Comparison of ENCODE assay signal across 9 cellular contexts in genomic region chr2:216034065-216034464, GRCh38. TPM values are rescaled to one million over a fixed set of nuclear protein-coding genes. Genes with fewer than 3 reads are reported as not detected.
A peak's percentile ranks its signal among the peaks of the same experiment; 100 is the strongest.
DNase-seq lines count a peak whose midpoint lies in the region; ATAC-seq, FAIRE-seq and TF ChIP-seq lines count a peak whose summit lies in the region.
"Had no signal": no experiment of that assay in that cellular context is flagged by ENCODE, and none has a peak within 500 bp of the region (broad histone marks: within the 10 kb centered on the region; RNA-seq: fewer than 3 reads in every experiment).

No MANE protein-coding gene starts in this region.

- no peaks in the 10 kb centered on the region for H3K27me3 Mint-ChIP-seq in activated CD8-positive, alpha-beta T cell treated with anti-CD3 and anti-CD28 coated beads, Interleukin-2, amount 10 ng/mL, durations not matched to agents 7 days and 5 days (ENCODE audit: low read depth)

- H2BK15ac ChIP-seq in H1 (ENCODE audit: low read length), result no peak overlapping the region

- H4K91ac ChIP-seq in H1 (replicated peaks; ENCODE audit: insufficient read length, low read length), result no peak overlapping the region

- peak; percentile 70 to 90 (median 71) for TF ChIP-seq CTCF in H1 (IDR thresholded peaks at IDR 0.05; ENCODE audit: control extremely low read depth in 1 of 3, insufficient read depth in 1 of 3, low read depth in 1 of 3, low read length in 3 of 3)

- peak; percentile 13 for DNase-seq in NCI-H1092 treated with DMSO at 0.1 percent for 48 hours (lab: John Stamatoyannopoulos, UW)
- no peak for DNase-seq in NCI-H1092 (lab: John Stamatoyannopoulos, UW)
- DNase-seq in NCI-H69 (lab: John Stamatoyannopoulos, UW), result peak; percentile 52
- DNase-seq in activated CD8-positive, alpha-beta T cell treated with anti-CD3 and anti-CD28 coated beads, Interleukin-2, amount 10 ng/mL, durations not matched to agents 7 days and 5 days, result peak; percentile 88
- DNase-seq in H1 (ENCODE audit: low read depth in 1 of 2, low spot score in 2 of 2), result peak; percentile 56 to 97
- peak; percentile 71 for DNase-seq in myocyte (ENCODE audit: low read depth)
- peak; percentile 47 to 62 for DNase-seq in stimulated activated CD8-positive, alpha-beta memory T cell treated with anti-CD3 and anti-CD28 coated beads, Interleukin-7, amount 100 ng/mL, for 4 hours (ENCODE audit: low read depth in 2 of 2)

- peaks cover 0 to 5% (median 3%) of the 10 kb centered on the region in 4 experiments; a peak in 3 of 8 replicates for H3K36me3 ChIP-seq in H1 (ENCODE audit: control insufficient read depth in 2 of 4, insufficient read depth in 4 of 4, low read length in 3 of 4)
- H3K36me3 ChIP-seq: BLaER1 had no signal

- H3K18ac ChIP-seq in H1 (ENCODE audit: extremely low read depth, low read length), result no peak overlapping the region

- H4K8ac ChIP-seq in H1 (ENCODE audit: extremely low read depth, insufficient read depth, low read length), result no peak overlapping the region

- ATAC-seq in HG02981 (IDR thresholded peaks at IDR 0.05; ENCODE audit: unreplicated experiment), result peak; percentile 37
- ATAC-seq in activated CD8-positive, alpha-beta T cell treated with anti-CD3 and anti-CD28 coated beads, Interleukin-2, amount 10 ng/mL, durations not matched to agents 7 days and 5 days, result peak; percentile 82

- H3K27me3 ChIP-seq in H1 (replicated peaks in 1 of 4; ENCODE audit: control insufficient read depth in 3 of 4, extremely low read depth in 1 of 4, insufficient read depth in 3 of 4, low read length in 3 of 4), result no peaks in the 10 kb centered on the region
- H3K27me3 ChIP-seq: BLaER1 had no signal

- peak; percentile 77 for FAIRE-seq in H1 (lab: Jason Lieb, UNC)

- CTCF ChIA-PET in activated CD8-positive, alpha-beta T cell treated with anti-CD3 and anti-CD28 coated beads, Interleukin-2, amount 10 ng/mL, durations not matched to agents 7 days and 5 days (lab: Charles Lee), result interaction anchor here (0.6 to 7.0 kb wide), 24 partner anchors 9 to 153 kb away, joined by 3 to 138 read pairs (median 5); partner anchors contain the start of genes PECR, TMEM169 and XRCC5
- CTCF ChIA-PET in H1 (lab: Charles Lee; ENCODE audit: partially characterized antibody), result interaction anchor here (0.6 to 11.7 kb wide), 26 partner anchors 8 to 431 kb away, joined by 3 to 165 read pairs (median 6); partner anchors contain the start of genes PECR and TMEM169

- no peak overlapping the region for H2AFZ ChIP-seq in H1 (ENCODE audit: low read length)

- H3K4me1 Mint-ChIP-seq in activated CD8-positive, alpha-beta T cell treated with anti-CD3 and anti-CD28 coated beads, Interleukin-2, amount 10 ng/mL, durations not matched to agents 7 days and 5 days (ENCODE audit: low read depth), result peaks cover 30% of the 10 kb centered on the region

- TF ChIP-seq EP300 in H1 (IDR thresholded peaks at IDR 0.05; ENCODE audit: borderline replicate concordance in 1 of 2, low read depth in 2 of 2, low read length in 2 of 2), result no peak

- H2AK5ac ChIP-seq in H1 (ENCODE audit: low read depth, low read length), result no peak overlapping the region

- H4K5ac ChIP-seq in H1 (ENCODE audit: insufficient read length, low read depth, low read length), result no peak overlapping the region

- no peak overlapping the region for H2BK120ac ChIP-seq in H1 (replicated peaks; ENCODE audit: low read depth, low read length)

- H3K9me3 ChIP-seq in H1 (ENCODE audit: insufficient read depth in 2 of 2, low read depth in 1 of 2, low read length in 1 of 2), result no peaks in the 10 kb centered on the region
- H3K9me3 ChIP-seq: BLaER1 had no signal

- H3K9me3 Mint-ChIP-seq in activated CD8-positive, alpha-beta T cell treated with anti-CD3 and anti-CD28 coated beads, Interleukin-2, amount 10 ng/mL, durations not matched to agents 7 days and 5 days (ENCODE audit: insufficient read depth), result no peaks in the 10 kb centered on the region

- no peak overlapping the region for H2BK5ac ChIP-seq in H1 (ENCODE audit: low read depth, low read length)

- no peak overlapping the region for H3K14ac ChIP-seq in H1 (ENCODE audit: insufficient read length)

- H3K79me2 ChIP-seq in H1 (ENCODE audit: control insufficient read depth in 1 of 2, insufficient read depth in 2 of 2, low read length in 2 of 2), result no peaks in the 10 kb centered on the region

- no peak overlapping the region for H3K4me3 ChIP-seq in H1 (ENCODE audit: extremely low read depth in 1 of 4, insufficient read depth in 2 of 4, low read depth in 3 of 4, low read length in 4 of 4)
- H3K4me3 ChIP-seq: BLaER1 had no signal

- 0 out of 2 replicates have a peak overlapping the region, but pooled peaks have one; percentile 14 for H2BK12ac ChIP-seq in H1 (ENCODE audit: low read depth, low read length)

- peaks cover 0 to 3% (median 0%) of the 10 kb centered on the region in 4 experiments; a peak in 1 of 7 replicates for H3K4me1 ChIP-seq in H1 (replicated peaks in 1 of 4; ENCODE audit: control insufficient read depth in 3 of 4, insufficient read depth in 4 of 4, low read length in 3 of 4)
- H3K4me1 ChIP-seq: BLaER1 had no signal

- POLR2A ChIA-PET in activated CD8-positive, alpha-beta T cell treated with anti-CD3 and anti-CD28 coated beads, Interleukin-2, amount 10 ng/mL, durations not matched to agents 7 days and 5 days (lab: Charles Lee), result interaction anchor here (0.8 to 1.3 kb wide), 2 partner anchors 74 to 76 kb away, joined by 3 to 5 read pairs; no protein-coding TSS in a partner anchor
- POLR2A ChIA-PET in H1 (lab: Charles Lee; ENCODE audit: partially characterized antibody), result interaction anchor here (0.6 to 1.9 kb wide), 3 partner anchors 9 to 75 kb away, joined by 3 to 6 read pairs (median 6); partner anchors contain the start of gene XRCC5

- TF ChIP-seq RAD21 in H1 (IDR thresholded peaks at IDR 0.05 in 1 of 2, conservative IDR thresholded peaks at IDR 0.05 in 1 of 2; ENCODE audit: low read depth in 2 of 2, low read length in 2 of 2), result peak; percentile 57 to 64

- H3K36me3 Mint-ChIP-seq in activated CD8-positive, alpha-beta T cell treated with anti-CD3 and anti-CD28 coated beads, Interleukin-2, amount 10 ng/mL, durations not matched to agents 7 days and 5 days (ENCODE audit: low read depth), result peaks cover 23% of the 10 kb centered on the region

- H3K23me2 ChIP-seq in H1 (ENCODE audit: low read depth, low read length), result peaks cover 2% of the 10 kb centered on the region; the same call in 1 of the 2 replicates

- H3K4me3 Mint-ChIP-seq in activated CD8-positive, alpha-beta T cell treated with anti-CD3 and anti-CD28 coated beads, Interleukin-2, amount 10 ng/mL, durations not matched to agents 7 days and 5 days, result no peak overlapping the region

- WGBS in H1 (ENCODE audit: extremely low coverage in 1 of 2, insufficient coverage in 1 of 2, insufficient read length in 1 of 2, insufficient replicate concordance in 2 of 2, low coverage in 1 of 2, low lambda C conversion rate in 2 of 2, missing lambda C conversion rate in 1 of 2), 2 experiments, result 100% methylated on average over 1 of the region's 1 CpG; no CpG with 5 or more reads in 1 of the 2 experiments

- no peak overlapping the region for H2BK20ac ChIP-seq in H1 (ENCODE audit: low read length)

- H3K27ac Mint-ChIP-seq in activated CD8-positive, alpha-beta T cell treated with anti-CD3 and anti-CD28 coated beads, Interleukin-2, amount 10 ng/mL, durations not matched to agents 7 days and 5 days, result peak overlapping the region; percentile 35

- no peak overlapping the region for H3K23ac ChIP-seq in H1 (ENCODE audit: insufficient read length)

- H3K79me1 ChIP-seq in H1 (ENCODE audit: low read depth, low read length), result no peaks in the 10 kb centered on the region

- peaks cover 0 to 4% of the 10 kb centered on the region in 2 experiments for H4K20me1 ChIP-seq in H1 (replicated peaks in 1 of 2; ENCODE audit: control insufficient read depth in 1 of 2, insufficient read depth in 2 of 2, low read length in 2 of 2)
- H4K20me1 ChIP-seq: BLaER1 had no signal

- H3K27ac ChIP-seq in H1 (ENCODE audit: low read depth, low read length), result no peak overlapping the region
- H3K27ac ChIP-seq: BLaER1 had no signal

- no peak overlapping the region for H3K4ac ChIP-seq in H1 (replicated peaks; ENCODE audit: insufficient read length, low read depth, low read length)

- H3K4me2 ChIP-seq in H1 (ENCODE audit: insufficient read depth in 1 of 2, low read depth in 2 of 2, low read length in 2 of 2), result no peak overlapping the region
- H3K4me2 ChIP-seq: BLaER1 had no signal

- no peak overlapping the region for H3K56ac ChIP-seq in H1 (replicated peaks; ENCODE audit: insufficient read length, low read depth, low read length)

- no peak overlapping the region for H3K9ac ChIP-seq in H1 (replicated peaks in 1 of 4; ENCODE audit: extremely low read depth in 1 of 4, low read depth in 3 of 4, low read length in 3 of 4)
- H3K9ac ChIP-seq: BLaER1 had no signal

- no peak for TF ChIP-seq POLR2A in H1 (IDR thresholded peaks at IDR 0.05; ENCODE audit: control extremely low read depth in 1 of 2, low read depth in 2 of 2, low read length in 2 of 2)

RNA-seq across cellular contexts. Expression of gene MREG, which starts 20.7 kb away (rescaled TPM):
- total RNA-seq in activated CD8-positive, alpha-beta T cell treated with anti-CD3 and anti-CD28 coated beads, Interleukin-2, amount 10 ng/mL, durations not matched to agents 7 days and 5 days, result 10 to 100 TPM; 10.9 to 12.1 TPM
- 28.4 and 31.9 TPM in 2 replicates for total RNA-seq in H1 (2021; fragmentation: NEBNext Ultra II Directional; extraction: Animal tissue kit (Norgen Biotek cat#: 25700))
- polyA plus RNA-seq in H1 (2011; rRNA removed), result 5.7 and 7.5 TPM in 2 replicates
- polyA plus RNA-seq in H1 (2011; cell fraction: cytosol; rRNA removed), result 9.8 TPM
- 10.7 TPM for polyA plus RNA-seq in H1 (2011; cell fraction: nucleus; rRNA removed)
- 15.4 to 24.4 TPM (median 17.9 TPM) in 4 replicates for polyA plus RNA-seq in H1 (2012, experiment 1 of 2)
- polyA plus RNA-seq in H1 (2012, experiment 2 of 2), result 13.0 TPM
- polyA plus RNA-seq in H1 (2013, experiment 1 of 2), result 14.0 TPM
- 13.2 TPM for polyA plus RNA-seq in H1 (2013, experiment 2 of 2)
- polyA minus RNA-seq in H1 (2011; rRNA and poly(A)+ RNA removed), result 14.5 and 20.8 TPM in 2 replicates
- 11.8 TPM for polyA minus RNA-seq in H1 (2011; cell fraction: cytosol; rRNA and poly(A)+ RNA removed)
- polyA minus RNA-seq in H1 (2011; cell fraction: nucleus; rRNA and poly(A)+ RNA removed), result 18.4 TPM
- 28.9 and 31.6 TPM in 2 replicates for total RNA-seq in myocyte
- 8.4 TPM for polyA plus RNA-seq in myocyte (2012)

RNA-seq across cellular contexts. Expression of gene PECR, which starts 47.5 kb away (rescaled TPM):
- total RNA-seq in activated CD8-positive, alpha-beta T cell treated with anti-CD3 and anti-CD28 coated beads, Interleukin-2, amount 10 ng/mL, durations not matched to agents 7 days and 5 days, result 10 to 100 TPM; 29.0 to 30.3 TPM
- total RNA-seq in H1 (2021; fragmentation: NEBNext Ultra II Directional; extraction: Animal tissue kit (Norgen Biotek cat#: 25700)), result 17.5 and 19.2 TPM in 2 replicates
- polyA plus RNA-seq in H1 (2011; rRNA removed), result 15.3 and 15.9 TPM in 2 replicates
- 15.0 TPM for polyA plus RNA-seq in H1 (2011; cell fraction: cytosol; rRNA removed)
- polyA plus RNA-seq in H1 (2011; cell fraction: nucleus; rRNA removed), result 25.3 TPM
- 17.2 to 20.7 TPM (median 17.4 TPM) in 4 replicates for polyA plus RNA-seq in H1 (2012, experiment 1 of 2)
- 11.2 TPM for polyA plus RNA-seq in H1 (2012, experiment 2 of 2)
- polyA plus RNA-seq in H1 (2013, experiment 1 of 2), result 9.3 TPM
- 8.6 TPM for polyA plus RNA-seq in H1 (2013, experiment 2 of 2)
- polyA minus RNA-seq in H1 (2011; rRNA and poly(A)+ RNA removed), result 28.2 and 53.7 TPM in 2 replicates
- 12.9 TPM for polyA minus RNA-seq in H1 (2011; cell fraction: cytosol; rRNA and poly(A)+ RNA removed)
- 27.9 TPM for polyA minus RNA-seq in H1 (2011; cell fraction: nucleus; rRNA and poly(A)+ RNA removed)
- 12.3 and 13.7 TPM in 2 replicates for total RNA-seq in myocyte
- polyA plus RNA-seq in myocyte (2012), result 11.1 TPM

RNA-seq across cellular contexts. Expression of gene TMEM169, which starts 47.7 kb away (rescaled TPM):
- 1 to 10 TPM; 1.2 to 1.4 TPM for total RNA-seq in activated CD8-positive, alpha-beta T cell treated with anti-CD3 and anti-CD28 coated beads, Interleukin-2, amount 10 ng/mL, durations not matched to agents 7 days and 5 days
- total RNA-seq in H1 (2021; fragmentation: NEBNext Ultra II Directional; extraction: Animal tissue kit (Norgen Biotek cat#: 25700)), result 2.4 and 2.5 TPM in 2 replicates
- polyA plus RNA-seq in H1 (2011; rRNA removed), result 0.41 and 0.75 TPM in 2 replicates
- polyA plus RNA-seq in H1 (2011; cell fraction: cytosol; rRNA removed), result 0.89 TPM
- polyA plus RNA-seq in H1 (2011; cell fraction: nucleus; rRNA removed), result 0.77 TPM
- 1.1 to 2.0 TPM (median 1.7 TPM) in 4 replicates for polyA plus RNA-seq in H1 (2012, experiment 1 of 2)
- 0.60 TPM for polyA plus RNA-seq in H1 (2012, experiment 2 of 2)
- 3.5 TPM for polyA plus RNA-seq in H1 (2013, experiment 1 of 2)
- polyA plus RNA-seq in H1 (2013, experiment 2 of 2), result 3.3 TPM
- polyA minus RNA-seq in H1 (2011; rRNA and poly(A)+ RNA removed), result 0.68 and 4.0 TPM in 2 replicates
- polyA minus RNA-seq in H1 (2011; cell fraction: cytosol; rRNA and poly(A)+ RNA removed), result 3.1 TPM
- 0.80 TPM for polyA minus RNA-seq in H1 (2011; cell fraction: nucleus; rRNA and poly(A)+ RNA removed)
- 13.8 and 19.4 TPM in 2 replicates for total RNA-seq in myocyte
- 11.9 TPM for polyA plus RNA-seq in myocyte (2012)
